ENCODE assay signal across 8 cellular contexts in genomic region chr17:79831367-79832210, GRCh38. TPM values are rescaled to one million over a fixed set of nuclear protein-coding genes. Genes with fewer than 3 reads are reported as not detected.
DNase-seq lines count a peak whose midpoint lies in the region; ATAC-seq and TF ChIP-seq lines count a peak whose summit lies in the region.

No MANE protein-coding gene starts in this region.

- H3K4me2 ChIP-seq in smooth muscle cell: peak overlapping the region; percentile 84

- TF ChIP-seq POLR2A in NB4 (IDR thresholded peaks at IDR 0.05; ENCODE audit: extremely low read depth, insufficient read length): no peak

- peaks cover 10% of the 10 kb centered on the region for H3F3A ChIP-seq in smooth muscle cell (ENCODE audit: low read depth)

- WGBS in smooth muscle cell (ENCODE audit: low lambda C conversion rate): 33% methylated on average over 11 of the region's 30 CpGs

- TF ChIP-seq CTCF in NB4 (IDR thresholded peaks at IDR 0.05; ENCODE audit: low read depth, low read length) (no peak), colonic mucosa (IDR thresholded peaks at IDR 0.05) (no peak), smooth muscle cell (IDR thresholded peaks at IDR 0.05; ENCODE audit: borderline replicate concordance, insufficient read depth, poor library complexity, severe bottlenecking) (no peak), endothelial cell (IDR thresholded peaks at IDR 0.05; ENCODE audit: unreplicated experiment) (no peak)

- peak; percentile 33 for DNase-seq in NB4 (ENCODE audit: low read depth)
- DNase-seq in colonic mucosa: peak; percentile 61
- DNase-seq in left colon: peak; percentile 65 to 66
- DNase-seq in smooth muscle cell (lab: John Stamatoyannopoulos, UW; ENCODE audit: unreplicated experiment): no peak
- DNase-seq in GF-D8 (lab: John Stamatoyannopoulos, UW): no peak
- DNase-seq in endothelial cell (ENCODE audit: low spot score): no peak

- H3K36me3 ChIP-seq in colonic mucosa (no peaks in the 10 kb centered on the region), smooth muscle cell (ENCODE audit: low read depth) (no peaks in the 10 kb centered on the region)

- H3K79me2 ChIP-seq in smooth muscle cell (ENCODE audit: low read depth): peaks cover 9% of the 10 kb centered on the region

- H3K4me1 Mint-ChIP-seq in endothelial cell (ENCODE audit: unreplicated experiment): peaks cover 19% of the 10 kb centered on the region

- no peak overlapping the region for H3K27ac Mint-ChIP-seq in endothelial cell (ENCODE audit: unreplicated experiment)

- H3K9me3 ChIP-seq in colonic mucosa (no peaks in the 10 kb centered on the region), smooth muscle cell (replicated peaks; ENCODE audit: low read depth) (no peaks in the 10 kb centered on the region)

- peaks cover 18% of the 10 kb centered on the region for H3K4me1 ChIP-seq in colonic mucosa
- H3K4me1 ChIP-seq in smooth muscle cell (ENCODE audit: low read depth): peaks cover 35% of the 10 kb centered on the region

- peaks cover 4% of the 10 kb centered on the region for H3K36me3 Mint-ChIP-seq in endothelial cell (ENCODE audit: low read depth, unreplicated experiment)

- peak overlapping the region; percentile 30 to 40 for H3K9ac ChIP-seq in colonic mucosa (ENCODE audit: low read depth in 2 of 2, low read length in 2 of 2)
- H3K9ac ChIP-seq in smooth muscle cell (ENCODE audit: low read depth): no peak overlapping the region

- H3K27me3 ChIP-seq in colonic mucosa: no peaks in the 10 kb centered on the region
- H3K27me3 ChIP-seq in smooth muscle cell (ENCODE audit: low read depth): peaks cover 5% of the 10 kb centered on the region

- H3K27me3 Mint-ChIP-seq in endothelial cell (ENCODE audit: unreplicated experiment): peaks cover 40% of the 10 kb centered on the region

- H3K9me3 Mint-ChIP-seq in endothelial cell (ENCODE audit: unreplicated experiment): no peaks in the 10 kb centered on the region

- no peak overlapping the region for H3K4me3 Mint-ChIP-seq in endothelial cell (ENCODE audit: unreplicated experiment)

- peaks cover 44% of the 10 kb centered on the region for H4K20me1 ChIP-seq in smooth muscle cell (ENCODE audit: low read depth)

- no peak for ATAC-seq in left colon
- ATAC-seq in GM18520 (IDR thresholded peaks at IDR 0.05; ENCODE audit: unreplicated experiment): no peak
- ATAC-seq in HG02588 (IDR thresholded peaks at IDR 0.05; ENCODE audit: unreplicated experiment): no peak

- no peak overlapping the region for H3K4me3 ChIP-seq in NB4 (ENCODE audit: low read depth, low read length)
- H3K4me3 ChIP-seq in colonic mucosa: peak overlapping the region; percentile 11
- H3K4me3 ChIP-seq in smooth muscle cell: peak overlapping the region; percentile 47

- intact Hi-C loops in colonic mucosa (cut with DNase I): no loop called here
- intact Hi-C loops in left colon (cut with DNase I, micrococcal nuclease): no loop called here

- H2AFZ ChIP-seq in smooth muscle cell (ENCODE audit: low read depth): no peak overlapping the region

- no peak overlapping the region for H3K27ac ChIP-seq in colonic mucosa
- H3K27ac ChIP-seq in smooth muscle cell (ENCODE audit: low read depth): no peak overlapping the region

RNA-seq across cellular contexts. Expression of gene CBX4, which starts 7.7 kb away (rescaled TPM):
- total RNA-seq in colonic mucosa (10 to 100 TPM; 10.6 to 18.1 TPM), left colon (10 to 100 TPM; 12.1 to 14.5 TPM), smooth muscle cell (17.3 and 17.4 TPM in 2 replicates), endothelial cell (ENCODE audit: unreplicated experiment) (6.8 TPM)
- 44.6 and 47.2 TPM in 2 replicates for polyA plus RNA-seq in smooth muscle cell

RNA-seq across cellular contexts. Expression of gene CBX8, which starts 34.7 kb away (rescaled TPM):
- total RNA-seq in colonic mucosa: 1 to 10 TPM; 5.0 to 8.1 TPM
- 1 to 10 TPM; 4.0 to 6.5 TPM for total RNA-seq in left colon
- 1.9 and 2.6 TPM in 2 replicates for total RNA-seq in smooth muscle cell
- 4.3 and 9.0 TPM in 2 replicates for polyA plus RNA-seq in smooth muscle cell
- total RNA-seq in endothelial cell (ENCODE audit: unreplicated experiment): 3.3 TPM

RNA-seq across cellular contexts. Expression of gene CBX2, which starts 53.6 kb away (rescaled TPM):
- 1 to 10 TPM; 2.1 to 4.0 TPM for total RNA-seq in colonic mucosa
- under 1 TPM; 0.49 to 0.78 TPM for total RNA-seq in left colon
- total RNA-seq in smooth muscle cell: 4.0 and 7.3 TPM in 2 replicates
- 10.1 and 11.0 TPM in 2 replicates for polyA plus RNA-seq in smooth muscle cell
- 50.0 TPM for total RNA-seq in endothelial cell (ENCODE audit: unreplicated experiment)

Comparison
In these comparisons a context has a peak if more than half of its experiments do, and no peak if none do; other contexts are left out.
1. DNase-seq: peak in NB4 (single experiment), colonic mucosa (single experiment) and left colon (2 of 2); none in smooth muscle cell (single experiment), GF-D8 (single experiment) and endothelial cell (single experiment).